Comparison of ENCODE assay signal across 16 cellular contexts in the genomic region with DNA sequence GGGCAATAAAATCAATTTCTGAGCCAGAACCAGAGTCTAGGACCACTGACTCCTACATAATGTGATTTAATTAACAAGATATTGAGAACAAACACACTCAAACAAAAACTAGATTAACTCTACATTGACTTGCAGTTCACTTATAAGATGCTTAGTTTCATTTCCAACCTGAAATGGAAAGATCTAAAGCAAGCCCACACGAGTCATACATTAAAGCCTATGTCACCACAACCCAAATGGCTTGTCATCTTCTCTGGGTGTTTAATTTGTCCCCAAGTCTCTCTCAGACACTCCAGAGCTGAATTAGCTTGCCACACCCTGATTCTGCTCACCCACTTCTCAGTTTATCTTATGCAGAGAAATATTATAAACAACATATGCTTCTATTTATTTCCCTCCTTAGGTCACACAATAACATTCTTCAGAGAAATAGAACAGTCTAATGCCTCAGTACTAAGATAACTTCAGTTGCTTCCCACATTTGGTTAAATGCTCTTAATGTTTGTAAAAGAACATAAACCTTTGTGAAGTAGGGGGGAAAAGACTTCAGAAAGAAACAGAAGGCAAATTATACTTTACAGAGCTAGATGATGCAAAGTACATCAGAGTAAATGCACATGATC. TPM values are rescaled to one million over a fixed set of nuclear protein-coding genes. Genes with fewer than 3 reads are reported as not detected.
DNase-seq lines count a peak whose midpoint lies in the region; ATAC-seq and TF ChIP-seq lines count a peak whose summit lies in the region.
"Had no signal": no experiment of that assay in that cellular context is flagged by ENCODE, and none has a peak within 500 bp of the region (broad histone marks: within the 10 kb centered on the region; RNA-seq: fewer than 3 reads in every experiment).

No MANE protein-coding gene starts in this region.

- H3K9me3 Mint-ChIP-seq in activated T-cell treated with anti-CD3 and anti-CD28 coated beads, Interleukin-2, amount 50 U/mL, for 4 hours: no peaks in the 10 kb centered on the region
- no peaks in the 10 kb centered on the region for H3K9me3 Mint-ChIP-seq in activated T-helper 2 cell treated with anti-CD3 and anti-CD28 coated beads, Interferon-gamma antibody, Interleukin-2, Interleukin-4, amounts not matched to agents 10 μg/mL and 5 μg/mL and 100 μg/mL, durations not matched to agents 14 hours and 24 hours and 36 hours
- no peaks in the 10 kb centered on the region for H3K9me3 Mint-ChIP-seq in stimulated activated naive CD8-positive, alpha-beta T cell treated with anti-CD3 and anti-CD28 coated beads, Interleukin-15, Interleukin-2, amounts not matched to agents 100 ng/mL and 50 ng/mL, for 24 hours

- H3K4me3 Mint-ChIP-seq in activated T-cell treated with anti-CD3 and anti-CD28 coated beads, Interleukin-2, amount 50 U/mL, for 4 hours: no peak overlapping the region
- H3K4me3 Mint-ChIP-seq in activated T-helper 2 cell treated with anti-CD3 and anti-CD28 coated beads, Interferon-gamma antibody, Interleukin-2, Interleukin-4, amounts not matched to agents 10 μg/mL and 5 μg/mL and 100 μg/mL, durations not matched to agents 14 hours and 24 hours and 36 hours (ENCODE audit: low read depth): no peak overlapping the region
- H3K4me3 Mint-ChIP-seq in stimulated activated naive CD8-positive, alpha-beta T cell treated with anti-CD3 and anti-CD28 coated beads, Interleukin-15, Interleukin-2, amounts not matched to agents 100 ng/mL and 50 ng/mL, for 24 hours: peak overlapping the region; percentile 8
- H3K4me3 Mint-ChIP-seq: T-helper 17 cell had no signal

- H3K27ac Mint-ChIP-seq in activated T-helper 2 cell treated with anti-CD3 and anti-CD28 coated beads, Interferon-gamma antibody, Interleukin-2, Interleukin-4, amounts not matched to agents 10 μg/mL and 5 μg/mL and 100 μg/mL, durations not matched to agents 14 hours and 24 hours and 36 hours: peak overlapping the region; percentile 46
- peak overlapping the region; percentile 69 for H3K27ac Mint-ChIP-seq in stimulated activated naive CD8-positive, alpha-beta T cell treated with anti-CD3 and anti-CD28 coated beads, Interleukin-15, Interleukin-2, amounts not matched to agents 100 ng/mL and 50 ng/mL, for 24 hours
- H3K27ac Mint-ChIP-seq: T-helper 17 cell had no signal

- H3K4me3 ChIP-seq in dorsolateral prefrontal cortex: no peak overlapping the region

- H3K27me3 Mint-ChIP-seq in activated T-cell treated with anti-CD3 and anti-CD28 coated beads, Interleukin-2, amount 50 U/mL, for 4 hours (ENCODE audit: low read depth): no peaks in the 10 kb centered on the region
- H3K27me3 Mint-ChIP-seq in activated T-helper 2 cell treated with anti-CD3 and anti-CD28 coated beads, Interferon-gamma antibody, Interleukin-2, Interleukin-4, amounts not matched to agents 10 μg/mL and 5 μg/mL and 100 μg/mL, durations not matched to agents 14 hours and 24 hours and 36 hours (ENCODE audit: low read depth): no peaks in the 10 kb centered on the region
- peaks cover 6% of the 10 kb centered on the region for H3K27me3 Mint-ChIP-seq in stimulated activated naive CD8-positive, alpha-beta T cell treated with anti-CD3 and anti-CD28 coated beads, Interleukin-15, Interleukin-2, amounts not matched to agents 100 ng/mL and 50 ng/mL, for 24 hours
- H3K27me3 Mint-ChIP-seq: T-helper 17 cell had no signal

- ATAC-seq in activated T-cell treated with anti-CD3 and anti-CD28 coated beads, Interleukin-2, amount 50 U/mL, for 4 hours: peak; percentile 89 to 90
- peak; percentile 87 for ATAC-seq in HG02870 (IDR thresholded peaks at IDR 0.05; ENCODE audit: unreplicated experiment)
- ATAC-seq in HG03175 (IDR thresholded peaks at IDR 0.05; ENCODE audit: unreplicated experiment): no peak
- ATAC-seq: T-helper 17 cell had no signal

- no peak overlapping the region for H3K27ac ChIP-seq in dorsolateral prefrontal cortex

- DNase-seq in activated T-cell treated with anti-CD3 and anti-CD28 coated beads, Interleukin-2, amount 50 U/mL, for 4 hours: no peak
- DNase-seq in activated T-cell treated with anti-CD3 and anti-CD28 coated beads, Interleukin-2, amount 50 U/mL, for 48 hours: no peak
- DNase-seq in activated T-helper 2 cell treated with anti-CD3 and anti-CD28 coated beads, Interferon-gamma antibody, Interleukin-2, Interleukin-4, amounts not matched to agents 10 μg/mL and 5 μg/mL and 100 μg/mL, durations not matched to agents 14 hours and 24 hours and 36 hours (ENCODE audit: low spot score): no peak
- DNase-seq in dorsolateral prefrontal cortex: no peak
- DNase-seq in DMS 273 treated with DMSO at 0.1 percent for 48 hours (lab: John Stamatoyannopoulos, UW): no peak
- DNase-seq: ACHN; effector CD4-positive, alpha-beta T cell; EL; hypothalamus; NCI-H1436; NCI-H226; Right ventricle myocardium superior; T-helper 17 cell had no signal

- TF ChIP-seq CTCF in dorsolateral prefrontal cortex (IDR thresholded peaks at IDR 0.05 in 54 of 56, conservative IDR thresholded peaks at IDR 0.05 in 2 of 56; ENCODE audit: low read depth in 1 of 56, partially characterized antibody in 56 of 56): no peak

- intact Hi-C loops in activated T-helper 2 cell treated with anti-CD3 and anti-CD28 coated beads, Interferon-gamma antibody, Interleukin-2, Interleukin-4, amounts not matched to agents 10 μg/mL and 5 μg/mL and 100 μg/mL, durations not matched to agents 14 hours and 24 hours and 36 hours (cut with micrococcal nuclease): loop anchor here (1.0 to 10.0 kb wide), 4 partner anchors 13 to 1239 kb away; no protein-coding TSS in a partner anchor
- intact Hi-C loops in dorsolateral prefrontal cortex (cut with DNase I): no loop called here

- peaks cover 4% of the 10 kb centered on the region for H3K36me3 Mint-ChIP-seq in activated T-cell treated with anti-CD3 and anti-CD28 coated beads, Interleukin-2, amount 50 U/mL, for 4 hours (ENCODE audit: insufficient read depth)
- no peaks in the 10 kb centered on the region for H3K36me3 Mint-ChIP-seq in activated T-helper 2 cell treated with anti-CD3 and anti-CD28 coated beads, Interferon-gamma antibody, Interleukin-2, Interleukin-4, amounts not matched to agents 10 μg/mL and 5 μg/mL and 100 μg/mL, durations not matched to agents 14 hours and 24 hours and 36 hours (ENCODE audit: low read depth)
- H3K36me3 Mint-ChIP-seq in stimulated activated naive CD8-positive, alpha-beta T cell treated with anti-CD3 and anti-CD28 coated beads, Interleukin-15, Interleukin-2, amounts not matched to agents 100 ng/mL and 50 ng/mL, for 24 hours (ENCODE audit: low read depth): no peaks in the 10 kb centered on the region

- H3K4me1 Mint-ChIP-seq in activated T-cell treated with anti-CD3 and anti-CD28 coated beads, Interleukin-2, amount 50 U/mL, for 4 hours (ENCODE audit: low read depth): peaks cover 37% of the 10 kb centered on the region
- peaks cover 42% of the 10 kb centered on the region for H3K4me1 Mint-ChIP-seq in activated T-helper 2 cell treated with anti-CD3 and anti-CD28 coated beads, Interferon-gamma antibody, Interleukin-2, Interleukin-4, amounts not matched to agents 10 μg/mL and 5 μg/mL and 100 μg/mL, durations not matched to agents 14 hours and 24 hours and 36 hours (ENCODE audit: low read depth)
- peaks cover 50% of the 10 kb centered on the region for H3K4me1 Mint-ChIP-seq in stimulated activated naive CD8-positive, alpha-beta T cell treated with anti-CD3 and anti-CD28 coated beads, Interleukin-15, Interleukin-2, amounts not matched to agents 100 ng/mL and 50 ng/mL, for 24 hours (ENCODE audit: low read depth)
- H3K4me1 Mint-ChIP-seq: T-helper 17 cell had no signal

- H3K27me3 ChIP-seq in dorsolateral prefrontal cortex: no peaks in the 10 kb centered on the region

RNA-seq across cellular contexts. Expression of gene FBXO30, which starts 8.8 kb away (rescaled TPM):
- 1 to 10 TPM; 4.5 to 6.9 (median 6.2) TPM for total RNA-seq in activated T-cell treated with anti-CD3 and anti-CD28 coated beads, Interleukin-2, amount 50 U/mL, for 4 hours
- total RNA-seq in activated T-helper 2 cell treated with anti-CD3 and anti-CD28 coated beads, Interferon-gamma antibody, Interleukin-2, Interleukin-4, amounts not matched to agents 10 μg/mL and 5 μg/mL and 100 μg/mL, durations not matched to agents 14 hours and 24 hours and 36 hours: 6.4 and 6.8 TPM in 2 replicates
- total RNA-seq in dorsolateral prefrontal cortex: 10 to 100 TPM in 118 of 120 experiments, 1 to 10 TPM in 2; 9.7 to 17.6 (median 13.0) TPM
